Comparison of ENCODE assay signal across 3 cellular contexts in the genomic region with DNA sequence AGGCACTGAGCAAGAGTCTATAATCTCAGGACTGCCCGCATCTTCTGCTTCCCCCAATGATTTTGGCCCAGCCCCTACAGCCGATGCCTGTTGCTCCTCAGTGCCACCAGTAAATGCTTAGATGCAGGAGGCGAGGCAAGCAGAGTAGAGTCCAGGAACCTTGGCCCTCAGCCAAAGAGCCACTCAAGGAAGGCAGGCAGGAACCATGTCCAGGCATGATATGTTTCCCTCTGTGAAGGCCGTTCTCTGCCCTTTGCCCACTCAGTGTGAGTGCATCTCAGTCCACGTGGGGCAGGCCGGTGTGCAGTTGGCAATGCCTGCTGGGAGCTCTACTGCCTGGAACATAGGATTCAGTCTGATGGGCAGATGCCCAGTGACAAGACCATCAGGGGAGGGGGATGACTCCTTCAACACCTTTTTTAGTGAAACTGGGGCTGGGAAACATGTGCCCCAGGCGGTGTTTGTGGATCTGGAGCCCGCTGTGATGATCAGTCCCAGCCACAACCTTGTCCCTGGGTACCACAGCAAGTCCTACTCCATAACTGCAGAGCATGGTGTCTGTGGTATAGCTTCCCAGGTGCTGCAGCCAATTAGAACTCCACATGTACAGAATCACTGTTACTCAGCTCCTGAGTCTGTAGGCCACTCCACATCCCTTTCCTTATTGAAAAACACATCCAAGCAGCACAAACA.
A peak's percentile ranks its signal among the peaks of the same experiment; 100 is the strongest.
TF ChIP-seq lines count a peak whose summit lies in the region.

No MANE protein-coding gene starts in this region.

TF ChIP-seq in A549, 52 proteins besides CTCF, POLR2A, EP300 and RAD21:
- TF ChIP-seq JUN (IDR thresholded peaks at IDR 0.05) (no peak), KDM1A (IDR thresholded peaks at IDR 0.05; ENCODE audit: low read depth) (no peak), BHLHE40 (IDR thresholded peaks at IDR 0.05; ENCODE audit: low read depth, low read length) (no peak), NPAS2 (CRISPR knock-in tag; IDR thresholded peaks at IDR 0.05; ENCODE audit: borderline replicate concordance) (no peak), HOXB13 (CRISPR knock-in tag; IDR thresholded peaks at IDR 0.05; ENCODE audit: low read depth) (no peak), NFE2L2 (conservative IDR thresholded peaks at IDR 0.05; ENCODE audit: low read length) (no peak), NR3C1 (IDR thresholded peaks at IDR 0.05) (no peak), JUNB (IDR thresholded peaks at IDR 0.05) (no peak), FOXS1 (CRISPR knock-in tag; IDR thresholded peaks at IDR 0.05) (no peak), HOXA7 (CRISPR knock-in tag; IDR thresholded peaks at IDR 0.05) (no peak), ZC3H11A (IDR thresholded peaks at IDR 0.05) (no peak), HEYL (CRISPR knock-in tag; IDR thresholded peaks at IDR 0.05) (no peak)

TF ChIP-seq in Ishikawa, 13 proteins besides CTCF, POLR2A, EP300 and RAD21:
- no peak for TF ChIP-seq CREB1 (IDR thresholded peaks at IDR 0.05; ENCODE audit: low read depth)
- TF ChIP-seq MAX (IDR thresholded peaks at IDR 0.05) = peak; percentile 64; the same call in 1 of the 2 replicates
- peak; percentile 83 for TF ChIP-seq NFIC (IDR thresholded peaks at IDR 0.05)

TF ChIP-seq in K562, 482 proteins besides CTCF, POLR2A, EP300 and RAD21:
- TF ChIP-seq CBX3 (IDR thresholded peaks at IDR 0.05; ENCODE audit: borderline replicate concordance in 1 of 2, low read length in 2 of 2) = no peak
- TF ChIP-seq NFIC (IDR thresholded peaks at IDR 0.05) = peak; percentile 81
